In genomic region chr19:3825286-3825956, GRCh38 we compare ENCODE assay signal across 2 cellular contexts.
A peak's percentile ranks its signal among the peaks of the same experiment; 100 is the strongest.
TF ChIP-seq lines count a peak whose summit lies in the region.

No MANE protein-coding gene starts in this region.

TF ChIP-seq in IMR-90, 13 proteins besides CTCF, POLR2A, EP300 and RAD21:
- TF ChIP-seq FOS (IDR thresholded peaks at IDR 0.05; ENCODE audit: low read depth, low read length), result no peak
- TF ChIP-seq CHD1 (IDR thresholded peaks at IDR 0.05; ENCODE audit: low read depth, low read length), result no peak
- TF ChIP-seq RFX5 (IDR thresholded peaks at IDR 0.05; ENCODE audit: low read depth, low read length), result no peak
- TF ChIP-seq ELK1 (IDR thresholded peaks at IDR 0.05; ENCODE audit: borderline replicate concordance, low read depth, low read length), result no peak
- TF ChIP-seq CEBPB (IDR thresholded peaks at IDR 0.05; ENCODE audit: low read depth, low read length), result no peak
- no peak for TF ChIP-seq MAZ (IDR thresholded peaks at IDR 0.05; ENCODE audit: borderline replicate concordance, low read depth, low read length)
- no peak for TF ChIP-seq MXI1 (IDR thresholded peaks at IDR 0.05; ENCODE audit: borderline replicate concordance, low read depth, low read length)
- no peak for TF ChIP-seq NFE2L2 (IDR thresholded peaks at IDR 0.05; ENCODE audit: low read depth, low read length)
- no peak for TF ChIP-seq USF2 (IDR thresholded peaks at IDR 0.05; ENCODE audit: low read depth, low read length)
- no peak for TF ChIP-seq BHLHE40 (IDR thresholded peaks at IDR 0.05; ENCODE audit: low read depth, low read length)
- no peak for TF ChIP-seq RCOR1 (IDR thresholded peaks at IDR 0.05; ENCODE audit: insufficient replicate concordance, low read length)

TF ChIP-seq in K562, 482 proteins besides CTCF, POLR2A, EP300 and RAD21:
- TF ChIP-seq MAZ (CRISPR knock-in tag; conservative IDR thresholded peaks at IDR 0.05 in 1 of 2, IDR thresholded peaks at IDR 0.05 in 1 of 2) (no peak), HMBOX1 (IDR thresholded peaks at IDR 0.05) (no peak), KDM4B (IDR thresholded peaks at IDR 0.05; ENCODE audit: borderline replicate concordance in 2 of 2, low read depth in 1 of 2) (no peak), ZC3H8 (IDR thresholded peaks at IDR 0.05) (no peak), L3MBTL2 (IDR thresholded peaks at IDR 0.05) (peak; percentile 50), MNT (conservative IDR thresholded peaks at IDR 0.05) (0 out of 4 replicates have a peak, but pooled peaks of 1 of the 2 experiments have one; percentile 19), MGA (IDR thresholded peaks at IDR 0.05) (peak; percentile 80), OTX1 (CRISPR knock-in tag; IDR thresholded peaks at IDR 0.05) (no peak), MCM3 (IDR thresholded peaks at IDR 0.05) (no peak), HDGF (IDR thresholded peaks at IDR 0.05) (no peak), POU5F1 (IDR thresholded peaks at IDR 0.05; ENCODE audit: borderline replicate concordance, low read depth, low read length, partially characterized antibody) (no peak), CHD4 (IDR thresholded peaks at IDR 0.05; ENCODE audit: insufficient read depth, insufficient replicate concordance, low read depth, low read length, poor library complexity, severe bottlenecking) (no peak), MAX (CRISPR knock-in tag; IDR thresholded peaks at IDR 0.05) (peak; percentile 82), ZNF644 (tag; IDR thresholded peaks at IDR 0.05; ENCODE audit: low read depth) (no peak), ZFPM2 (CRISPR knock-in tag; IDR thresholded peaks at IDR 0.05) (no peak), MLX (CRISPR knock-in tag; conservative IDR thresholded peaks at IDR 0.05) (no peak), ASH1L (IDR thresholded peaks at IDR 0.05; ENCODE audit: borderline replicate concordance, low read depth, partially characterized antibody) (no peak), ZNF57 (CRISPR knock-in tag; IDR thresholded peaks at IDR 0.05) (no peak), MXD1 (CRISPR knock-in tag; IDR thresholded peaks at IDR 0.05; ENCODE audit: borderline replicate concordance, poor library complexity, severe bottlenecking) (no peak)
